Comparison of ENCODE assay signal across 8 cellular contexts in the genomic region with DNA sequence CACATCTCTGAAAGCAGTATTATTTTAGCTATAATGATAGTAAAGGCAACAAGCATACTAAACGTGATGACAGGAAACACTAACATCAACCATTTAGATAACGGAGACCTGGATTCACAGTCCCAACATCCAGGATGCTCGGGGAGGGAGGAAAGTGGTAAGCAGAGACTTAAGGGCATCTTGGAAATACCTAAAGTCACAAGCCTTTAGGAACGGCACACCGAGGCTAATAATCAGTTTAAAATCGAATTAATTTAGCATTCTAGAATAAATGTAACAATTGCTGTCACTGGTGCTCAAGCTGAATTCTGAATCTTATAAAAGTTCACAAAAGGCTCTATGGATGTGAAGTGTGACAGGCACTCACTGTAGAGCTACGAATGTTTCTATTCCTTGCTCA. TPM values are rescaled to one million over a fixed set of nuclear protein-coding genes. Genes with fewer than 3 reads are reported as not detected.
DNase-seq lines count a peak whose midpoint lies in the region; ATAC-seq, FAIRE-seq and TF ChIP-seq lines count a peak whose summit lies in the region.

No MANE protein-coding gene starts in this region.

- H3K9me3 ChIP-seq in iPS-15b (ENCODE audit: control insufficient read depth, insufficient read depth, low read length), result no peaks in the 10 kb centered on the region

- no peak overlapping the region for H3K9ac ChIP-seq in iPS-15b (ENCODE audit: low read depth, low read length)

- peaks cover 25% of the 10 kb centered on the region for H3K4me1 Mint-ChIP-seq in stimulated activated naive CD8-positive, alpha-beta T cell treated with anti-CD3 and anti-CD28 coated beads, Interleukin-15, amount 100 ng/mL, for 72 hours

- H3K27me3 Mint-ChIP-seq in stimulated activated naive CD8-positive, alpha-beta T cell treated with anti-CD3 and anti-CD28 coated beads, Interleukin-15, amount 100 ng/mL, for 72 hours, result no peaks in the 10 kb centered on the region

- no peak for FAIRE-seq in GM12891 (lab: Jason Lieb, UNC)

- H3K9me3 Mint-ChIP-seq in stimulated activated naive CD8-positive, alpha-beta T cell treated with anti-CD3 and anti-CD28 coated beads, Interleukin-15, amount 100 ng/mL, for 72 hours, result peaks cover 5 to 7% of the 10 kb centered on the region in 2 donors

- DNase-seq in NCI-H82 (lab: John Stamatoyannopoulos, UW), result peak; percentile 41
- no peak for DNase-seq in NCI-H82 treated with DMSO at 0.1 percent for 48 hours (lab: John Stamatoyannopoulos, UW; ENCODE audit: unreplicated experiment)
- no peak for DNase-seq in stimulated activated naive CD8-positive, alpha-beta T cell treated with anti-CD3 and anti-CD28 coated beads, Interleukin-15, amount 100 ng/mL, for 72 hours
- no peak for DNase-seq in GM12891 (ENCODE audit: insufficient read length, low spot score)
- DNase-seq in NCI-H2107 treated with DMSO at 0.1 percent for 48 hours (lab: John Stamatoyannopoulos, UW; ENCODE audit: unreplicated experiment), result no peak

- no peaks in the 10 kb centered on the region for H3K4me1 ChIP-seq in iPS-15b (ENCODE audit: control insufficient read depth, insufficient read depth, low read length)

- TF ChIP-seq CTCF in WI38 (IDR thresholded peaks at IDR 0.05; ENCODE audit: low read depth, low read length), result no peak

- H3K36me3 ChIP-seq in iPS-15b (ENCODE audit: control insufficient read depth, insufficient read depth, low read length), result no peaks in the 10 kb centered on the region

- peak overlapping the region; percentile 98 to 99 for H3K27ac Mint-ChIP-seq in stimulated activated naive CD8-positive, alpha-beta T cell treated with anti-CD3 and anti-CD28 coated beads, Interleukin-15, amount 100 ng/mL, for 72 hours

- H3K27me3 ChIP-seq in iPS-15b (ENCODE audit: control insufficient read depth, insufficient read depth, low read length), result peaks cover 29% of the 10 kb centered on the region

- no peak for ATAC-seq in stimulated activated naive CD8-positive, alpha-beta T cell treated with anti-CD3 and anti-CD28 coated beads, Interleukin-15, amount 100 ng/mL, for 72 hours
- no peak for ATAC-seq in GM21723 (IDR thresholded peaks at IDR 0.05; ENCODE audit: unreplicated experiment)

- H3K4me3 Mint-ChIP-seq in stimulated activated naive CD8-positive, alpha-beta T cell treated with anti-CD3 and anti-CD28 coated beads, Interleukin-15, amount 100 ng/mL, for 72 hours, result peak overlapping the region; percentile 95 to 98

- H3K4me3 ChIP-seq in WI38 (ENCODE audit: low read depth, low read length) (peak overlapping the region; percentile 95), iPS-15b (ENCODE audit: low read depth, low read length) (peak overlapping the region; percentile 91)

- TF ChIP-seq POLR2A in GM12891 (IDR thresholded peaks at IDR 0.05; ENCODE audit: low read depth, low read length), result no peak

TF ChIP-seq in GM12891, 5 proteins besides CTCF, POLR2A, EP300 and RAD21:
- no peak for TF ChIP-seq POU2F2 (IDR thresholded peaks at IDR 0.05; ENCODE audit: low read depth, low read length)
- TF ChIP-seq SPI1 (IDR thresholded peaks at IDR 0.05; ENCODE audit: low read depth, low read length), result no peak
- TF ChIP-seq PAX5 (IDR thresholded peaks at IDR 0.05; ENCODE audit: insufficient read depth, low read length, severe bottlenecking), result no peak
- TF ChIP-seq POLR2AphosphoS5 (IDR thresholded peaks at IDR 0.05; ENCODE audit: low read depth, low read length), result no peak
- no peak for TF ChIP-seq TAF1 (IDR thresholded peaks at IDR 0.05; ENCODE audit: low read depth, low read length)

RNA-seq across cellular contexts. Expression of a gene that starts 1.3 kb away (rescaled TPM):
- polyA plus RNA-seq in GM12891 (2012; ENCODE audit: low read depth, missing spikeins), result 62.8 TPM
